In genomic region chr12:114668151-114668891, GRCh38 we compare ENCODE assay signal across 1 cellular context.
TF ChIP-seq lines count a peak whose summit lies in the region.

No MANE protein-coding gene starts in this region.

TF ChIP-seq in HEK293, 187 proteins besides CTCF, POLR2A, EP300 and RAD21 (continued from another document):
- no peak for TF ChIP-seq ZNF449 (tag by site-specific recombination; IDR thresholded peaks at IDR 0.05)
- TF ChIP-seq ZNF404 (tag by site-specific recombination; IDR thresholded peaks at IDR 0.05): no peak
- no peak for TF ChIP-seq KLF16 (tag by site-specific recombination; IDR thresholded peaks at IDR 0.05)
